23 cellular contexts compared by ENCODE assay signal in the genomic region with DNA sequence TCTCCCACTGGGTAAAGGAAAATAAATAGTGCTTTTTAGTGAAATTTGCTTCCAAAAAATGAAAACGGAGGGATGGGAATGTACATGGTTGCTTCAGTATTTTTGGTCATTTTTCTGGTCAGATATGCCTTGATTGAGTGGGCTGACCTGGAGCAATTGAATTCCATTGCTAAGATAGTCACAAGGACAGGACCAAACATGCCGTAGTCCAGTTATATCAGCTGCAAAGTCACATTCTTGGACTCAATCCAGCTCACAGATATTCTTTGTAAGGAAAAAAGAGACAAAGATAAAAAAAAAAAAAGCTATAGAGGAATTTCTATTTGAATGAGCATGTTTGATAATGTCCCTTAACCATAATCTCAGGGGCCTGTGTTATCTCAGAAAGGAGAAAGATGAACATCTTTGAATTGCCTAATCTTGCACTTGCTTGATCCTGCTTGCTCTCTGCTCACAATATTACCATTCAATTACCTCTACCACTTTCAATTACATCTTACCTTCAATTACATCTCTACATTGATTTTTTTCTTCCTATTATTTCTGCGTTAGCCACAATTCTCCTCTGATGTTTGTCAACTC.
A peak's percentile ranks its signal among the peaks of the same experiment; 100 is the strongest.
DNase-seq lines count a peak whose midpoint lies in the region; ATAC-seq and TF ChIP-seq lines count a peak whose summit lies in the region.
"Had no signal": no experiment of that assay in that cellular context is flagged by ENCODE, and none has a peak within 500 bp of the region (broad histone marks: within the 10 kb centered on the region; RNA-seq: fewer than 3 reads in every experiment).

No MANE protein-coding gene starts in this region.

- intact Hi-C loops in IMR-90 (cut with micrococcal nuclease): no loop called here
- intact Hi-C loops in testis (cut with DNase I; ENCODE audit: low total_unique reads): no loop called here

- H3K27ac ChIP-seq in IMR-90 (ENCODE audit: insufficient read depth, low read length) (no peak overlapping the region), testis (no peak overlapping the region)
- H3K27ac ChIP-seq: coronary artery, prostate gland, uterus, VCaP had no signal

- H2BK5ac ChIP-seq in IMR-90 (ENCODE audit: low read depth, low read length, poor library complexity, severe bottlenecking): no peak overlapping the region

- no peak overlapping the region for H3K4me3 ChIP-seq in IMR-90 (ENCODE audit: insufficient read depth, low read depth, low read length)
- no peak overlapping the region for H3K4me3 ChIP-seq in adipocyte (ENCODE audit: low read length)
- no peak overlapping the region for H3K4me3 ChIP-seq in fibroblast of pulmonary artery (replicated peaks; ENCODE audit: low read depth, low read length)
- H3K4me3 ChIP-seq in testis: no peak overlapping the region
- H3K4me3 ChIP-seq: coronary artery, GM12878, heart right ventricle, mucosa of descending colon, prostate gland, uterus had no signal

- no peaks in the 10 kb centered on the region for H3K9me1 ChIP-seq in IMR-90 (ENCODE audit: insufficient read depth, low read length)

- no peak for TF ChIP-seq RAD21 in IMR-90 (IDR thresholded peaks at IDR 0.05; ENCODE audit: low read length)

- no peak overlapping the region for H3K4ac ChIP-seq in IMR-90 (ENCODE audit: low read depth, low read length)

- no peak overlapping the region for H2AK9ac ChIP-seq in IMR-90 (replicated peaks; ENCODE audit: low read depth, low read length, poor library complexity)

- H3K36me3 ChIP-seq in IMR-90 (ENCODE audit: control insufficient read depth, insufficient read depth, low read length) (no peaks in the 10 kb centered on the region), adipocyte (ENCODE audit: control insufficient read depth, insufficient read depth, low read length, severe bottlenecking) (no peaks in the 10 kb centered on the region), testis (ENCODE audit: low read depth, missing control alignments) (no peaks in the 10 kb centered on the region)
- H3K36me3 ChIP-seq: heart right ventricle, prostate gland, uterus had no signal

- DNase-seq in IMR-90 (peak; percentile 8), adipocyte (ENCODE audit: low read depth) (peak; percentile 19), fibroblast of pulmonary artery (ENCODE audit: low read depth) (peak; percentile 57), testis (peak; percentile 19), NCI-H526 treated with DMSO at 0.1 percent for 48 hours (lab: John Stamatoyannopoulos, UW) (no peak), NK-92 (lab: John Stamatoyannopoulos, UW; ENCODE audit: unreplicated experiment) (no peak), iPS-NIHi11 (ENCODE audit: low spot score) (no peak)
- DNase-seq: activated CD4-positive, alpha-beta T cell treated with anti-CD3 and anti-CD28 coated beads, Interleukin-2, amount 10 ng/mL, durations not matched to agents 24 days and 14 days; CD8-positive, alpha-beta T cell; DMS53; NCI-H146; NCI-H2171 treated with DMSO at 0.1 percent for 48 hours; NCI-H82; PC-3; SIG-M5; uterus had no signal

- BruUV-seq in IMR-90 (replicated peaks; lab: Mats Ljungman, UMichigan): no TSS peak

- H3K9ac ChIP-seq in IMR-90 (ENCODE audit: low read depth, low read length) (no peak overlapping the region), adipocyte (ENCODE audit: low read length) (peak overlapping the region; percentile 21)

- in situ Hi-C loops in IMR-90 (cut with MboI; ENCODE audit: low sequenced_read_pairs): no loop called here

- H4K91ac ChIP-seq in IMR-90 (ENCODE audit: insufficient read depth, low read depth, low read length): no peak overlapping the region

- POLR2A ChIA-PET in IMR-90 (lab: Charles Lee; ENCODE audit: unreplicated experiment): interaction anchor here (0.6 kb wide), 1 partner anchor 284 kb away, joined by 3 read pairs; no protein-coding TSS in a partner anchor

- H2BK15ac ChIP-seq in IMR-90 (ENCODE audit: low read depth, low read length): no peak overlapping the region

- H2AFZ ChIP-seq in IMR-90 (replicated peaks; ENCODE audit: low read length, poor library complexity): no peak overlapping the region

- no peak overlapping the region for H2BK20ac ChIP-seq in IMR-90 (ENCODE audit: low read depth, low read length)

- TF ChIP-seq CTCF in IMR-90 (conservative IDR thresholded peaks at IDR 0.05; ENCODE audit: low read depth, low read length) (no peak), fibroblast of pulmonary artery (IDR thresholded peaks at IDR 0.05; ENCODE audit: low read length, missing control alignments) (no peak), testis (IDR thresholded peaks at IDR 0.05) (no peak)

- dilution Hi-C loops in IMR-90 (cut with HindIII; ENCODE audit: low sequenced_read_pairs, unreplicated experiment): no loop called here

- no peaks in the 10 kb centered on the region for H3K9me3 ChIP-seq in IMR-90 (ENCODE audit: control insufficient read depth, insufficient read depth, low read length)
- H3K9me3 ChIP-seq in adipocyte (ENCODE audit: control insufficient read depth, low read length): no peaks in the 10 kb centered on the region
- no peaks in the 10 kb centered on the region for H3K9me3 ChIP-seq in testis
- H3K9me3 ChIP-seq: mucosa of descending colon, prostate gland, uterus had no signal

- H3K23ac ChIP-seq in IMR-90 (ENCODE audit: low read depth, low read length): no peak overlapping the region

- ATAC-seq in IMR-90 (ENCODE audit: low read depth): no peak
- ATAC-seq: activated naive CD4-positive, alpha-beta T cell treated with anti-CD3 and anti-CD28 coated beads, Interleukin-2, amount 50 U/mL, for 72 hours; CD8-positive, alpha-beta T cell; GM12878; PC-3 had no signal

- no peak overlapping the region for H3K14ac ChIP-seq in IMR-90 (replicated peaks; ENCODE audit: low read depth, low read length)

- no peak overlapping the region for H4K5ac ChIP-seq in IMR-90 (ENCODE audit: low read depth, low read length)

- TF ChIP-seq POLR2A in IMR-90 (IDR thresholded peaks at IDR 0.05; ENCODE audit: low read depth, low read length) (no peak), testis (IDR thresholded peaks at IDR 0.05) (no peak)

- H3K4me1 ChIP-seq in IMR-90 (ENCODE audit: control insufficient read depth, insufficient read depth, low read length): no peaks in the 10 kb centered on the region
- peaks cover 28% of the 10 kb centered on the region for H3K4me1 ChIP-seq in adipocyte (ENCODE audit: control insufficient read depth, insufficient read depth, low read length)
- peaks cover 11% of the 10 kb centered on the region for H3K4me1 ChIP-seq in testis
- H3K4me1 ChIP-seq: prostate gland, uterus had no signal

- no peak overlapping the region for H3K56ac ChIP-seq in IMR-90 (ENCODE audit: extremely low read depth, insufficient read depth, low read length)

- H3K79me1 ChIP-seq in IMR-90 (ENCODE audit: low read depth in 1 of 2, low read length in 2 of 2): no peaks in the 10 kb centered on the region

- CTCF ChIA-PET in IMR-90 (lab: Yijun Ruan, JAX): no interaction called here

- H3K18ac ChIP-seq in IMR-90 (ENCODE audit: low read depth, low read length): no peak overlapping the region

- H3K27me3 ChIP-seq in IMR-90 (ENCODE audit: control insufficient read depth, insufficient read depth, low read length) (no peaks in the 10 kb centered on the region), adipocyte (replicated peaks; ENCODE audit: control insufficient read depth, insufficient read depth, low read length) (no peaks in the 10 kb centered on the region), testis (no peaks in the 10 kb centered on the region)
- H3K27me3 ChIP-seq: heart right ventricle, uterus had no signal

- no peak overlapping the region for H2AK5ac ChIP-seq in IMR-90 (ENCODE audit: low read depth, low read length)

- 0 to 100% methylated on average over 1 of the region's 3 CpGs for WGBS in IMR-90 (ENCODE audit: extremely low coverage in 2 of 2, insufficient read length in 1 of 2), 2 experiments
- 27 to 37% methylated on average over 3 of the region's 3 CpGs for WGBS in testis, 2 donors

- H3K4me2 ChIP-seq in IMR-90 (ENCODE audit: low read depth, low read length): no peak overlapping the region

- no peak overlapping the region for H4K8ac ChIP-seq in IMR-90 (ENCODE audit: low read depth in 2 of 2, low read length in 2 of 2)

- no peaks in the 10 kb centered on the region for H4K20me1 ChIP-seq in IMR-90 (ENCODE audit: insufficient read depth, low read length)

- H2BK120ac ChIP-seq in IMR-90 (ENCODE audit: low read depth, low read length): no peak overlapping the region

TF ChIP-seq in IMR-90, 13 proteins besides CTCF, POLR2A, EP300 and RAD21:
- TF ChIP-seq CEBPB (IDR thresholded peaks at IDR 0.05; ENCODE audit: low read depth, low read length): no peak
- TF ChIP-seq BHLHE40 (IDR thresholded peaks at IDR 0.05; ENCODE audit: low read depth, low read length): no peak
- no peak for TF ChIP-seq SMC3 (IDR thresholded peaks at IDR 0.05; ENCODE audit: low read depth, low read length)
- no peak for TF ChIP-seq MAZ (IDR thresholded peaks at IDR 0.05; ENCODE audit: borderline replicate concordance, low read depth, low read length)
- no peak for TF ChIP-seq NFE2L2 (IDR thresholded peaks at IDR 0.05; ENCODE audit: low read depth, low read length)
- TF ChIP-seq, protein P1, sequence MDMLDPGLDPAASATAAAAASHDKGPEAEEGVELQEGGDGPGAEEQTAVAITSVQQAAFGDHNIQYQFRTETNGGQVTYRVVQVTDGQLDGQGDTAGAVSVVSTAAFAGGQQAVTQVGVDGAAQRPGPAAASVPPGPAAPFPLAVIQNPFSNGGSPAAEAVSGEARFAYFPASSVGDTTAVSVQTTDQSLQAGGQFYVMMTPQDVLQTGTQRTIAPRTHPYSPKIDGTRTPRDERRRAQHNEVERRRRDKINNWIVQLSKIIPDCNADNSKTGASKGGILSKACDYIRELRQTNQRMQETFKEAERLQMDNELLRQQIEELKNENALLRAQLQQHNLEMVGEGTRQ (IDR thresholded peaks at IDR 0.05; ENCODE audit: low read depth, low read length): no peak
- no peak for TF ChIP-seq RFX5 (IDR thresholded peaks at IDR 0.05; ENCODE audit: low read depth, low read length)
- no peak for TF ChIP-seq FOS (IDR thresholded peaks at IDR 0.05; ENCODE audit: low read depth, low read length)
- TF ChIP-seq, protein P2, sequence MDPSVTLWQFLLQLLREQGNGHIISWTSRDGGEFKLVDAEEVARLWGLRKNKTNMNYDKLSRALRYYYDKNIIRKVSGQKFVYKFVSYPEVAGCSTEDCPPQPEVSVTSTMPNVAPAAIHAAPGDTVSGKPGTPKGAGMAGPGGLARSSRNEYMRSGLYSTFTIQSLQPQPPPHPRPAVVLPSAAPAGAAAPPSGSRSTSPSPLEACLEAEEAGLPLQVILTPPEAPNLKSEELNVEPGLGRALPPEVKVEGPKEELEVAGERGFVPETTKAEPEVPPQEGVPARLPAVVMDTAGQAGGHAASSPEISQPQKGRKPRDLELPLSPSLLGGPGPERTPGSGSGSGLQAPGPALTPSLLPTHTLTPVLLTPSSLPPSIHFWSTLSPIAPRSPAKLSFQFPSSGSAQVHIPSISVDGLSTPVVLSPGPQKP (IDR thresholded peaks at IDR 0.05; ENCODE audit: borderline replicate concordance, low read depth, low read length): no peak
- TF ChIP-seq MXI1 (IDR thresholded peaks at IDR 0.05; ENCODE audit: borderline replicate concordance, low read depth, low read length): no peak
- TF ChIP-seq CHD1 (IDR thresholded peaks at IDR 0.05; ENCODE audit: low read depth, low read length): no peak
- TF ChIP-seq MAFK (IDR thresholded peaks at IDR 0.05; ENCODE audit: low read depth, low read length): no peak
TF ChIP-seq in IMR-90: peak in this region for 0.

Comparison
In these comparisons a context has a peak if more than half of its experiments do, and no peak if none do; other contexts are left out.
1. DNase-seq: peak in IMR-90 (single experiment), adipocyte (single experiment), fibroblast of pulmonary artery (single experiment) and testis (single experiment); none in NCI-H526 treated with DMSO at 0.1 percent for 48 hours (single experiment), NK-92 (single experiment) and iPS-NIHi11 (single experiment).